ENCODE assay signal across 28 cellular contexts in genomic region chr9:109799141-109799540, GRCh38. TPM values are rescaled to one million over a fixed set of nuclear protein-coding genes. Genes with fewer than 3 reads are reported as not detected.
DNase-seq lines count a peak whose midpoint lies in the region; TF ChIP-seq lines count a peak whose summit lies in the region.
"Had no signal": no experiment of that assay in that cellular context is flagged by ENCODE, and none has a peak within 500 bp of the region (broad histone marks: within the 10 kb centered on the region; RNA-seq: fewer than 3 reads in every experiment).

No MANE protein-coding gene starts in this region.

- no peaks in the 10 kb centered on the region for H3K9me3 ChIP-seq in left ventricle myocardium inferior (replicated peaks)
- no peaks in the 10 kb centered on the region for H3K9me3 ChIP-seq in esophagus squamous epithelium
- H3K9me3 ChIP-seq in trophoblast cell (ENCODE audit: insufficient read depth, low read depth, low read length): no peaks in the 10 kb centered on the region
- H3K9me3 ChIP-seq: A549, right lobe of liver had no signal

- H3K79me2 ChIP-seq in trophoblast cell (ENCODE audit: control insufficient read depth, insufficient read depth, low read length, poor library complexity): peaks cover 3% of the 10 kb centered on the region
- H3K79me2 ChIP-seq: parathyroid adenoma had no signal

- no peak overlapping the region for H3K14ac ChIP-seq in trophoblast cell (ENCODE audit: low read length)

- H4K8ac ChIP-seq in trophoblast cell (ENCODE audit: low read depth, low read length): no peak overlapping the region

- H3K18ac ChIP-seq in trophoblast cell (ENCODE audit: low read length): peak overlapping the region; percentile 67

- H2BK5ac ChIP-seq in trophoblast cell (ENCODE audit: low read depth, low read length, poor library complexity): no peak overlapping the region

- H2AFZ ChIP-seq in trophoblast cell (ENCODE audit: insufficient read depth, low read length, poor library complexity): peak overlapping the region; percentile 8
- H2AFZ ChIP-seq: parathyroid adenoma had no signal

- H3K4me3 ChIP-seq in left ventricle myocardium inferior: no peak overlapping the region
- no peak overlapping the region for H3K4me3 ChIP-seq in esophagus squamous epithelium
- no peak overlapping the region for H3K4me3 ChIP-seq in trophoblast cell (ENCODE audit: low read depth, low read length)
- H3K4me3 ChIP-seq: A549, right lobe of liver had no signal

- no peak for TF ChIP-seq CTCF in left ventricle myocardium inferior (IDR thresholded peaks at IDR 0.05; ENCODE audit: borderline replicate concordance)
- TF ChIP-seq CTCF in esophagus squamous epithelium (IDR thresholded peaks at IDR 0.05): no peak

- H3K27ac ChIP-seq in left ventricle myocardium inferior (replicated peaks) (peak overlapping the region; percentile 70), esophagus squamous epithelium (peak overlapping the region in 3 of 4 donors; percentile 4 to 51 (median 32)), trophoblast cell (ENCODE audit: low read depth, low read length) (peak overlapping the region; percentile 35)
- H3K27ac ChIP-seq: A549, HL-60, parathyroid adenoma, VCaP had no signal

- peak overlapping the region; percentile 7 for H3K4ac ChIP-seq in trophoblast cell (ENCODE audit: low read depth, low read length)

- H2AK5ac ChIP-seq in trophoblast cell (ENCODE audit: low read length): peak overlapping the region; percentile 23

- H3K4me2 ChIP-seq in trophoblast cell (ENCODE audit: low read length): no peak overlapping the region
- H3K4me2 ChIP-seq: A549 had no signal

- H3K27me3 ChIP-seq in left ventricle myocardium inferior (ENCODE audit: low read depth) (no peaks in the 10 kb centered on the region), esophagus squamous epithelium (no peaks in the 10 kb centered on the region), trophoblast cell (ENCODE audit: insufficient read depth, low read length) (no peaks in the 10 kb centered on the region)
- H3K27me3 ChIP-seq: right lobe of liver had no signal

- peak overlapping the region; percentile 55 for H2BK12ac ChIP-seq in trophoblast cell (ENCODE audit: low read length)

- H3K9ac ChIP-seq in trophoblast cell (ENCODE audit: low read length): no peak overlapping the region
- H3K9ac ChIP-seq: parathyroid adenoma had no signal

- no peak overlapping the region for H4K12ac ChIP-seq in trophoblast cell (ENCODE audit: low read depth, low read length)

- peak overlapping the region; percentile 15 for H4K91ac ChIP-seq in trophoblast cell (ENCODE audit: low read depth, low read length)

- no peaks in the 10 kb centered on the region for H3K36me3 ChIP-seq in left ventricle myocardium inferior
- no peaks in the 10 kb centered on the region for H3K36me3 ChIP-seq in esophagus squamous epithelium
- no peaks in the 10 kb centered on the region for H3K36me3 ChIP-seq in trophoblast cell (ENCODE audit: control insufficient read depth in 1 of 2, insufficient read depth in 2 of 2, low read length in 2 of 2)
- H3K36me3 ChIP-seq: right lobe of liver had no signal

- no peak for DNase-seq in left ventricle myocardium inferior
- DNase-seq in cardiac septum (ENCODE audit: low spot score): no peak
- DNase-seq in esophagus squamous epithelium (lab: John Stamatoyannopoulos, UW): no peak
- no peak for DNase-seq in trophoblast cell
- no peak for DNase-seq in activated naive CD4-positive, alpha-beta T cell treated with Interleukin-2 at 50 U/mL for 16 hours
- DNase-seq in iPS-NIHi11 (ENCODE audit: low spot score): no peak
- DNase-seq in NCI-H446 treated with DMSO at 0.1 percent for 48 hours (lab: John Stamatoyannopoulos, UW): no peak
- DNase-seq in NCI-H526 treated with DMSO at 0.1 percent for 48 hours (lab: John Stamatoyannopoulos, UW): no peak
- DNase-seq: activated CD4-positive, alpha-beta T cell treated with anti-CD3 and anti-CD28 coated beads for 48 hours; activated gamma-delta T cell; activated T-cell treated with anti-CD3 and anti-CD28 coated beads, Interleukin-2, amount 50 U/mL, for 1 hour; CD8-positive, alpha-beta memory T cell; cortex of kidney; DMS 273 treated with DMSO at 0.1 percent for 48 hours; effector memory CD8-positive, alpha-beta T cell; hypothalamus; MV-4-11; NCI-H146; NCI-H446; right lobe of liver; stimulated activated CD4-positive, alpha-beta T cell treated with anti-CD3 and anti-CD28 coated beads, Interleukin-4, amount 100 ng/mL, for 24 hours; substantia nigra had no signal

- H3K23ac ChIP-seq in trophoblast cell (ENCODE audit: low read length): no peak overlapping the region

- peaks cover 12% of the 10 kb centered on the region for H3K79me1 ChIP-seq in trophoblast cell (ENCODE audit: low read length)

- TF ChIP-seq POLR2A in esophagus squamous epithelium (IDR thresholded peaks at IDR 0.05): no peak

- peak overlapping the region; percentile 5 for H2BK120ac ChIP-seq in trophoblast cell (ENCODE audit: insufficient read depth, low read length, poor library complexity)

- intact Hi-C loops in left ventricle myocardium inferior (cut with micrococcal nuclease) (no loop called here), cardiac septum (cut with DNase I) (no loop called here), esophagus squamous epithelium (cut with DNase I) (no loop called here)

- H3K4me1 ChIP-seq in left ventricle myocardium inferior: peaks cover 80% of the 10 kb centered on the region
- peaks cover 0 to 2% (median 0%) of the 10 kb centered on the region in 3 donors for H3K4me1 ChIP-seq in esophagus squamous epithelium
- H3K4me1 ChIP-seq in trophoblast cell (ENCODE audit: control insufficient read depth in 1 of 2, insufficient read depth in 2 of 2, low read length in 2 of 2): peaks cover 15 to 19% of the 10 kb centered on the region in 2 experiments
- H3K4me1 ChIP-seq: parathyroid adenoma had no signal

- WGBS in esophagus squamous epithelium, 2 donors: 69 to 73% methylated on average over 2 to 3 of the region's 3 CpGs
- no CpG with 5 or more reads among the region's 3 CpGs for WGBS in trophoblast cell (ENCODE audit: extremely low coverage, insufficient coverage, insufficient read length)

RNA-seq across cellular contexts. Expression of gene PALM2AKAP2, which starts 19.1 kb away (rescaled TPM):
- total RNA-seq in left ventricle myocardium inferior (90.2 TPM), cardiac septum (165 TPM), esophagus squamous epithelium (1 to 10 TPM in 2 of 4 donors, under 1 TPM in 2; 0.34 to 3.3 (median 0.81) TPM)
- polyA plus RNA-seq in trophoblast cell (2013): 5.6 and 6.9 TPM in 2 replicates
- total RNA-seq: activated CD8-positive, alpha-beta memory T cell treated with anti-CD3 and anti-CD28 coated beads for 36 hours; CD8-positive, alpha-beta memory T cell; T-helper 2 cell treated with Interferon-gamma antibody and Interleukin-4, amounts not matched to agents 100 ng/mL and 5 ng/mL, for 36 hours had no signal

Comparison
In these comparisons a context has a peak if more than half of its experiments do, and no peak if none do; other contexts are left out.
1. RNA of gene PALM2AKAP2, which starts 19.1 kb away (total RNA-seq): 165 TPM in cardiac septum (single experiment) and 90.2 TPM in left ventricle myocardium inferior (single experiment); 0.34 to 3.3 TPM in esophagus squamous epithelium; every median in the first group is over 10 times any median in the second.
2. Peak in every context shown above with its lines, with median percentiles within 50 percentile points of each other: H3K27ac ChIP-seq.